ENCODE assay signal across 8 cellular contexts in genomic region chr14:81710232-81710845, GRCh38.
DNase-seq lines count a peak whose midpoint lies in the region; TF ChIP-seq lines count a peak whose summit lies in the region.

No MANE protein-coding gene starts in this region.

- no peak for TF ChIP-seq EP300 in esophagus muscularis mucosa (IDR thresholded peaks at IDR 0.05)

- no peak overlapping the region for H3K9ac ChIP-seq in OCI-LY3 (ENCODE audit: low read length)

- TF ChIP-seq POLR2A in esophagus muscularis mucosa (IDR thresholded peaks at IDR 0.05; ENCODE audit: low read depth), result no peak

- 50% methylated on average over 2 of the region's 2 CpGs for WGBS in esophagus muscularis mucosa

- DNase-seq in activated CD4-positive, alpha-beta T cell treated with anti-CD3 and anti-CD28 coated beads, Interleukin-2, amount 10 ng/mL, durations not matched to agents 7 days and 5 days, result peak; percentile 23
- no peak for DNase-seq in activated CD4-positive, alpha-beta T cell treated with anti-CD3 and anti-CD28 coated beads, Interleukin-2, amount 50 U/mL, for 1 hour
- peak; percentile 35 for DNase-seq in HPDE6-E6E7 (ENCODE audit: extremely low spot score)
- no peak for DNase-seq in esophagus muscularis mucosa (ENCODE audit: extremely low spot score)
- peak; percentile 74 for DNase-seq in pons (ENCODE audit: low spot score)
- no peak for DNase-seq in islet precursor cell
- no peak for DNase-seq in germinal center (ENCODE audit: low spot score)

- no peaks in the 10 kb centered on the region for H3K27me3 Mint-ChIP-seq in activated CD4-positive, alpha-beta T cell treated with anti-CD3 and anti-CD28 coated beads, Interleukin-2, amount 10 ng/mL, durations not matched to agents 7 days and 5 days

- no peaks in the 10 kb centered on the region for H3K36me3 ChIP-seq in OCI-LY3 (replicated peaks; ENCODE audit: low read depth, low read length)
- no peaks in the 10 kb centered on the region for H3K36me3 ChIP-seq in esophagus muscularis mucosa

- H3K27ac Mint-ChIP-seq in activated CD4-positive, alpha-beta T cell treated with anti-CD3 and anti-CD28 coated beads, Interleukin-2, amount 10 ng/mL, durations not matched to agents 7 days and 5 days, result no peak overlapping the region

- H3K27ac ChIP-seq in OCI-LY3 (ENCODE audit: low read length) (no peak overlapping the region), esophagus muscularis mucosa (replicated peaks in 1 of 4) (no peak overlapping the region)

- no peaks in the 10 kb centered on the region for H4K20me1 ChIP-seq in OCI-LY3 (ENCODE audit: insufficient read depth, low read length)

- intact Hi-C loops in esophagus muscularis mucosa (cut with DNase I), result no loop called here

- H3K4me1 ChIP-seq in OCI-LY3 (ENCODE audit: low read length), result no peaks in the 10 kb centered on the region
- no peaks in the 10 kb centered on the region for H3K4me1 ChIP-seq in esophagus muscularis mucosa

- no peak overlapping the region for H2AFZ ChIP-seq in OCI-LY3 (ENCODE audit: low read depth, low read length)

- no peak overlapping the region for H3K4me3 Mint-ChIP-seq in activated CD4-positive, alpha-beta T cell treated with anti-CD3 and anti-CD28 coated beads, Interleukin-2, amount 10 ng/mL, durations not matched to agents 7 days and 5 days

- TF ChIP-seq CTCF in OCI-LY3 (IDR thresholded peaks at IDR 0.05; ENCODE audit: low read depth, low read length), result peak; percentile 85
- peak; percentile 38 to 59 (median 59) for TF ChIP-seq CTCF in esophagus muscularis mucosa (IDR thresholded peaks at IDR 0.05)

- no peaks in the 10 kb centered on the region for H3K79me2 ChIP-seq in OCI-LY3 (ENCODE audit: low read length)

- no peak overlapping the region for H3K4me2 ChIP-seq in OCI-LY3 (ENCODE audit: low read length)

- H3K9me3 ChIP-seq in OCI-LY3 (ENCODE audit: insufficient read depth, low read length), result no peaks in the 10 kb centered on the region
- peaks cover 0 to under 1% (median 0%) of the 10 kb centered on the region in 4 donors for H3K9me3 ChIP-seq in esophagus muscularis mucosa

- H3K36me3 Mint-ChIP-seq in activated CD4-positive, alpha-beta T cell treated with anti-CD3 and anti-CD28 coated beads, Interleukin-2, amount 10 ng/mL, durations not matched to agents 7 days and 5 days (ENCODE audit: low read depth), result no peaks in the 10 kb centered on the region

- H3K27me3 ChIP-seq in OCI-LY3 (ENCODE audit: low read depth, low read length), result no peaks in the 10 kb centered on the region
- no peaks in the 10 kb centered on the region for H3K27me3 ChIP-seq in esophagus muscularis mucosa

- H3K4me3 ChIP-seq in OCI-LY3 (ENCODE audit: low read length) (no peak overlapping the region), esophagus muscularis mucosa (no peak overlapping the region)

- POLR2A ChIA-PET in activated CD4-positive, alpha-beta T cell treated with anti-CD3 and anti-CD28 coated beads, Interleukin-2, amount 10 ng/mL, durations not matched to agents 7 days and 5 days (lab: Charles Lee), result no interaction called here

- CTCF ChIA-PET in activated CD4-positive, alpha-beta T cell treated with anti-CD3 and anti-CD28 coated beads, Interleukin-2, amount 10 ng/mL, durations not matched to agents 7 days and 5 days (lab: Charles Lee), result no interaction called here

- no peaks in the 10 kb centered on the region for H3K4me1 Mint-ChIP-seq in activated CD4-positive, alpha-beta T cell treated with anti-CD3 and anti-CD28 coated beads, Interleukin-2, amount 10 ng/mL, durations not matched to agents 7 days and 5 days

- no peaks in the 10 kb centered on the region for H3K9me3 Mint-ChIP-seq in activated CD4-positive, alpha-beta T cell treated with anti-CD3 and anti-CD28 coated beads, Interleukin-2, amount 10 ng/mL, durations not matched to agents 7 days and 5 days

Comparison
In these comparisons a context has a peak if more than half of its experiments do, and no peak if none do; other contexts are left out.
1. DNase-seq: peak in activated CD4-positive, alpha-beta T cell treated with anti-CD3 and anti-CD28 coated beads, Interleukin-2, amount 10 ng/mL, durations not matched to agents 7 days and 5 days (single experiment), HPDE6-E6E7 (single experiment) and pons (single experiment); none in activated CD4-positive, alpha-beta T cell treated with anti-CD3 and anti-CD28 coated beads, Interleukin-2, amount 50 U/mL, for 1 hour (single experiment), esophagus muscularis mucosa (single experiment), islet precursor cell (single experiment) and germinal center (single experiment).